In genomic region chr3:195458188-195458800, GRCh38 we compare ENCODE assay signal across 1 cellular context.
TF ChIP-seq lines count a peak whose summit lies in the region.

No MANE protein-coding gene starts in this region.

TF ChIP-seq in SK-N-SH, 30 proteins besides CTCF, POLR2A, EP300 and RAD21 (continued from another document):
- TF ChIP-seq REST (IDR thresholded peaks at IDR 0.05; ENCODE audit: low read depth, low read length) (no peak), TEAD4 (IDR thresholded peaks at IDR 0.05; ENCODE audit: borderline replicate concordance, insufficient read depth) (no peak), ZBTB33 (IDR thresholded peaks at IDR 0.05; ENCODE audit: borderline replicate concordance, low read depth) (no peak), MXI1 (IDR thresholded peaks at IDR 0.05; ENCODE audit: low read depth, low read length) (no peak), GATA2 (CRISPR knock-in tag; IDR thresholded peaks at IDR 0.05) (no peak), RFX5 (IDR thresholded peaks at IDR 0.05; ENCODE audit: low read length) (no peak), RXRA (IDR thresholded peaks at IDR 0.05; ENCODE audit: borderline replicate concordance, low read depth) (no peak), SIN3A (IDR thresholded peaks at IDR 0.05; ENCODE audit: borderline replicate concordance, low read depth, low read length) (no peak), POLR2AphosphoS5 (IDR thresholded peaks at IDR 0.05; ENCODE audit: low read depth, low read length) (no peak), RCOR1 (IDR thresholded peaks at IDR 0.05; ENCODE audit: low read length) (no peak), USF1 (IDR thresholded peaks at IDR 0.05; ENCODE audit: borderline replicate concordance, low read depth) (no peak), USF2 (IDR thresholded peaks at IDR 0.05; ENCODE audit: borderline replicate concordance, low read depth, low read length) (no peak)
